Comparison of ENCODE assay signal across 17 cellular contexts in the genomic region with DNA sequence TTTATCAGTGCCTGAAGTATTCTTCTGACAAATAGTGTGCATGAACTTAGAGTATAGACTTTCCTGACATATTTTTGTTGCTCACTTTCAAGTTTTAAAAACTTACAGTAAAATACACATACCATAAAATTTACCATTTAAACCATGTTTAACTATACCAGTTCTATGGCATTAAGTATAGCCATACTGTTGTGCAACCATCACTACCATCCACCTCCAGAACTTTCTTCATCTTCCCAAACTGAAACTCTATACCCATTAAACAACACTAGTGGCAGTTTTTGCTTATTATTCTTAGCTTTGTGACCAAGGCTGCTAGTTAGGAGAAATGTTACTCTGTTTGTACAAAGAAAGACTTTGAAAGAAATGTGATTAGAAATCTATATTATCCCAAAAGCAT. TPM values are rescaled to one million over a fixed set of nuclear protein-coding genes. Genes with fewer than 3 reads are reported as not detected.
DNase-seq lines count a peak whose midpoint lies in the region; ATAC-seq, FAIRE-seq and TF ChIP-seq lines count a peak whose summit lies in the region.
"Had no signal": no experiment of that assay in that cellular context is flagged by ENCODE, and none has a peak within 500 bp of the region (broad histone marks: within the 10 kb centered on the region; RNA-seq: fewer than 3 reads in every experiment).

No MANE protein-coding gene starts in this region.

- H3K4me3 Mint-ChIP-seq in T-helper 17 cell: no peak overlapping the region
- H3K4me3 Mint-ChIP-seq: CD8-positive, alpha-beta memory T cell; IgD-negative memory B cell had no signal

- no peaks in the 10 kb centered on the region for H3K36me3 Mint-ChIP-seq in T-helper 17 cell (ENCODE audit: low read depth)
- H3K36me3 Mint-ChIP-seq: IgD-negative memory B cell had no signal

- FAIRE-seq in D721Med (lab: Jason Lieb, UNC): peak; percentile 48
- FAIRE-seq: GM18507, H54 had no signal

- H3K4me3 ChIP-seq in vagina (no peak overlapping the region), stomach (no peak overlapping the region)
- H3K4me3 ChIP-seq: GM23248 had no signal

- intact Hi-C loops in vagina (cut with DNase I): no loop called here
- intact Hi-C loops in stomach (cut with DNase I; ENCODE audit: low total_unique reads): no loop called here

- H3K4me1 ChIP-seq in vagina (no peaks in the 10 kb centered on the region), stomach (peaks cover 0 to 31% (median 15%) of the 10 kb centered on the region in 4 donors)
- H3K4me1 ChIP-seq: Caco-2 had no signal

- H3K27me3 Mint-ChIP-seq in T-helper 17 cell: no peaks in the 10 kb centered on the region
- H3K27me3 Mint-ChIP-seq: CD8-positive, alpha-beta memory T cell; IgD-negative memory B cell had no signal

- TF ChIP-seq POLR2A in vagina (IDR thresholded peaks at IDR 0.05): no peak
- no peak for TF ChIP-seq POLR2A in stomach (IDR thresholded peaks at IDR 0.05)

- H3K27ac ChIP-seq in 22Rv1 (peak overlapping the region; percentile 68; the same call in 1 of the 2 replicates), vagina (no peak overlapping the region), stomach (no peak overlapping the region)
- H3K27ac ChIP-seq: GM23248 had no signal

- DNase-seq in D721Med (ENCODE audit: insufficient read length, low spot score): no peak
- DNase-seq in T-helper 17 cell: no peak
- DNase-seq in fibroblast of gingiva (ENCODE audit: low read depth): peak; percentile 22
- DNase-seq in vagina (ENCODE audit: extremely low spot score in 2 of 2): no peak
- no peak for DNase-seq in NCI-H774 (lab: John Stamatoyannopoulos, UW)
- DNase-seq in stomach: no peak
- no peak for DNase-seq in hippocampal formation (lab: John Stamatoyannopoulos, UW)
- DNase-seq: Caco-2; CD8-positive, alpha-beta memory T cell; DMS53; GM23248 had no signal

- no peaks in the 10 kb centered on the region for H3K27me3 ChIP-seq in vagina
- H3K27me3 ChIP-seq in stomach: no peaks in the 10 kb centered on the region

- H3K4me1 Mint-ChIP-seq in T-helper 17 cell: peaks cover 2% of the 10 kb centered on the region
- H3K4me1 Mint-ChIP-seq: IgD-negative memory B cell had no signal

- TF ChIP-seq CTCF in 22Rv1 (IDR thresholded peaks at IDR 0.05): no peak
- no peak for TF ChIP-seq CTCF in D721Med (IDR thresholded peaks at IDR 0.05; ENCODE audit: insufficient read depth, missing control alignments)
- no peak for TF ChIP-seq CTCF in vagina (IDR thresholded peaks at IDR 0.05)
- no peak for TF ChIP-seq CTCF in stomach (IDR thresholded peaks at IDR 0.05)

- H3K27ac Mint-ChIP-seq in T-helper 17 cell: peak overlapping the region; percentile 37
- H3K27ac Mint-ChIP-seq: CD8-positive, alpha-beta memory T cell; IgD-negative memory B cell had no signal

- H3K36me3 ChIP-seq in vagina: no peaks in the 10 kb centered on the region
- H3K36me3 ChIP-seq in stomach: no peaks in the 10 kb centered on the region

- no peaks in the 10 kb centered on the region for H3K9me3 ChIP-seq in T-helper 17 cell (ENCODE audit: control insufficient read depth, low read length, poor library complexity, severe bottlenecking)
- H3K9me3 ChIP-seq in vagina: no peaks in the 10 kb centered on the region
- no peaks in the 10 kb centered on the region for H3K9me3 ChIP-seq in stomach
- H3K9me3 ChIP-seq: Caco-2 had no signal

- ATAC-seq in T-helper 17 cell: no peak

- TF ChIP-seq EP300 in stomach (IDR thresholded peaks at IDR 0.05): no peak

RNA-seq across cellular contexts. Expression of a gene that starts 25.8 kb away (rescaled TPM):
- total RNA-seq in T-helper 17 cell (10 to 100 TPM; 11.9 to 12.5 TPM), vagina (8.1 TPM), stomach (10 to 100 TPM in 2 of 5 donors, 1 to 10 TPM in 3; 3.5 to 38.2 (median 9.8) TPM)
- polyA plus RNA-seq in stomach: 1 to 10 TPM in 1 of 3 donors, under 1 TPM in 2; 0.76 to 1.5 (median 0.87) TPM

RNA-seq across cellular contexts. Expression of a gene that starts 33.1 kb away (rescaled TPM):
- total RNA-seq in T-helper 17 cell: not detected
- not detected for total RNA-seq in vagina
- total RNA-seq in stomach: not detected
- not detected for polyA plus RNA-seq in stomach
- total RNA-seq: A172, Caco-2, GM23248, HT-29 had no signal
- polyA plus RNA-seq: CD8-positive, alpha-beta memory T cell; GM23248; IgD-negative memory B cell had no signal

RNA-seq across cellular contexts. Expression of a gene that starts 37.0 kb away (rescaled TPM):
- total RNA-seq in T-helper 17 cell (100 to 1,000 TPM; 114 to 115 TPM), vagina (483 TPM), stomach (1,000 to 10,000 TPM in 1 of 5 donors, 100 to 1,000 TPM in 3, 10 to 100 TPM in 1; 75.0 to 1,019 (median 279) TPM)
- polyA plus RNA-seq in stomach: 1,000 to 10,000 TPM; 1,038 to 1,320 (median 1,175) TPM

RNA-seq across cellular contexts. Expression of a gene that starts 41.1 kb away (rescaled TPM):
- total RNA-seq in T-helper 17 cell: 10 to 100 TPM; 36.5 to 38.6 TPM
- 39.3 TPM for total RNA-seq in vagina
- 100 to 1,000 TPM in 1 of 5 donors, 10 to 100 TPM in 4; 16.1 to 135 (median 28.8) TPM for total RNA-seq in stomach
- polyA plus RNA-seq in stomach: 10 to 100 TPM in 2 of 3 donors, 1 to 10 TPM in 1; 6.1 to 19.0 (median 10.1) TPM
